1 cellular context compared by ENCODE assay signal in the genomic region with DNA sequence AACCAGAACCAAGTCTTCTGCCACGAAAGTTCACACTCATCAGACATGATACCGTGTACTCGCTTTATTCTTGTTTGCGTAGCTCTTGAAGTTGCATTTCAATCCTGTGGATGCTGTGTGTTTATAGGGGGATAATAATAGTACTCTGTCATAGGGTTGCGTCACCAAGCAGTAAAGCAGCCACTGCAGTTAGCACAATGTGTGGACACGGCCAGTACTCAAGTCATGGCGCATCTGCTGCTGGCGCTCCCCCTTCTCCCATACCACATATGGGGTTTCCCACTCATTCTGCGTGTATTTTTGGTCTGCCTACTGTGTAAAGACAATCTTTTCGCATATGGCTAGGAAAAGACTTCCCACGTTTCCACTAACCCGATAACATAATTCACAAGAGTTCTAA.
TF ChIP-seq lines count a peak whose summit lies in the region.

No MANE protein-coding gene starts in this region.

TF ChIP-seq in H1, 55 proteins besides CTCF, POLR2A, EP300 and RAD21 (continued from another document):
- no peak for TF ChIP-seq CREB1 (IDR thresholded peaks at IDR 0.05)
- TF ChIP-seq, protein P1, sequence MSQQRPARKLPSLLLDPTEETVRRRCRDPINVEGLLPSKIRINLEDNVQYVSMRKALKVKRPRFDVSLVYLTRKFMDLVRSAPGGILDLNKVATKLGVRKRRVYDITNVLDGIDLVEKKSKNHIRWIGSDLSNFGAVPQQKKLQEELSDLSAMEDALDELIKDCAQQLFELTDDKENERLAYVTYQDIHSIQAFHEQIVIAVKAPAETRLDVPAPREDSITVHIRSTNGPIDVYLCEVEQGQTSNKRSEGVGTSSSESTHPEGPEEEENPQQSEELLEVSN (IDR thresholded peaks at IDR 0.05), result no peak
- TF ChIP-seq BCL11A (IDR thresholded peaks at IDR 0.05; ENCODE audit: low read depth in 2 of 2, low read length in 2 of 2), result no peak
- no peak for TF ChIP-seq RXRA (IDR thresholded peaks at IDR 0.05; ENCODE audit: insufficient read depth, low read depth, low read length)
TF ChIP-seq in H1: peak in this region for 0.
